In the genomic region with DNA sequence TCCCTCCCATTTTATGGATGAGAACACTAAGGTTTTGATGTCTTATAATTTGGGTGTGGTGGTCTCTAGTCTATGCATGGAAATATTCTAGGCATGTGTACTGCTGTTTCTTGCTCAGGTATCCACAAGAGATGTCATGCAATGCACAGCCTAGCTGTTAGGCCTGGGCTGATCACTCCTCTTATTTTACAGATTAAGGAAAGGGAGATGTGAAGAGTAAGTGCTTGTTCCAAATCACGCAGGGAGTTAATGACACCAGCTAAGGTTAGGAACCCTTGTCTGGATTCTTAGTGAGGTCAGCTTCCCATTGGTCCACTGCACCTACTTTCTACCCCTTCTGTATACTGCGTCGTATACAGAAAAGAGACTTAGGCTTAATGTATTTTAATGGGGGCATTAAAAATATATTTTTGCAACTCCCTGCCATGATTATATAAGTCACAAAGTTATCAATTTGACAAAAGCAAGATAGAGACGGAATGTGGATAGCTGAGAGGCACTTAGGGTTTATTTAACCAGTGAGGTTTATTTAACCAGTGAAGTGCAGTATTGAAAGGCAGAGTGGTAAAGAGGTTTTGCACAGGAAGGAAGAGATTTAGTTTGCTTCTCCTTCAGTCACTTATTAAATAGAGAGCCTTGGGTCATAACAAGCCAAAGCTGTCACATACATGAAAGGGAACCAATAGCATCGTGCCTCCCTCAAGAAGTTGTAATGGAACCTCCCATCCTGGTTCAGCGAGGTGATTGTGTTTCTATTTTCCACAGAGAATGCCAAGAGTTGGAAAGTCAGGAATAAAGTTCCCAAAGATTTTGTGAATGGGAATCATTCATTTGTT, we compare ENCODE assay signal across 1 cellular context.
TF ChIP-seq lines count a peak whose summit lies in the region.

No MANE protein-coding gene starts in this region.

TF ChIP-seq in HepG2, 621 proteins besides CTCF, POLR2A, EP300 and RAD21 (continued from another document):
- peak; percentile 21; the same call in 1 of the 2 replicates for TF ChIP-seq SSRP1 (CRISPR knock-in tag; IDR thresholded peaks at IDR 0.05)
- TF ChIP-seq ZNF878 (CRISPR knock-in tag; IDR thresholded peaks at IDR 0.05) = 0 out of 2 replicates have a peak, but pooled peaks have one; percentile 83
- no peak for TF ChIP-seq FOXA1 (IDR thresholded peaks at IDR 0.05)
- TF ChIP-seq FOXA1 (CRISPR knock-in tag; IDR thresholded peaks at IDR 0.05) = peak; percentile 61
- 0 out of 2 replicates have a peak, but pooled peaks have one; percentile 15 for TF ChIP-seq ZBTB7B (CRISPR knock-in tag; IDR thresholded peaks at IDR 0.05)
- TF ChIP-seq ZNF766 (CRISPR knock-in tag; IDR thresholded peaks at IDR 0.05; ENCODE audit: borderline replicate concordance) = 0 out of 2 replicates have a peak, but pooled peaks have one; percentile 52
- TF ChIP-seq, protein P1, sequence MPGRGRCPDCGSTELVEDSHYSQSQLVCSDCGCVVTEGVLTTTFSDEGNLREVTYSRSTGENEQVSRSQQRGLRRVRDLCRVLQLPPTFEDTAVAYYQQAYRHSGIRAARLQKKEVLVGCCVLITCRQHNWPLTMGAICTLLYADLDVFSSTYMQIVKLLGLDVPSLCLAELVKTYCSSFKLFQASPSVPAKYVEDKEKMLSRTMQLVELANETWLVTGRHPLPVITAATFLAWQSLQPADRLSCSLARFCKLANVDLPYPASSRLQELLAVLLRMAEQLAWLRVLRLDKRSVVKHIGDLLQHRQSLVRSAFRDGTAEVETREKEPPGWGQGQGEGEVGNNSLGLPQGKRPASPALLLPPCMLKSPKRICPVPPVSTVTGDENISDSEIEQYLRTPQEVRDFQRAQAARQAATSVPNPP (CRISPR knock-in tag; IDR thresholded peaks at IDR 0.05) = 0 out of 2 replicates have a peak, but pooled peaks have one; percentile 1
- TF ChIP-seq ZHX2 (IDR thresholded peaks at IDR 0.05; ENCODE audit: low read depth) = no peak
- 0 out of 2 replicates have a peak, but pooled peaks have one; percentile 37 for TF ChIP-seq ZHX2 (CRISPR knock-in tag; IDR thresholded peaks at IDR 0.05; ENCODE audit: borderline replicate concordance)
- peak; percentile 71 for TF ChIP-seq SOX5 (CRISPR knock-in tag; IDR thresholded peaks at IDR 0.05; ENCODE audit: borderline replicate concordance)
- 0 out of 2 replicates have a peak, but pooled peaks have one; percentile 53 for TF ChIP-seq SOX13 (IDR thresholded peaks at IDR 0.05)
- TF ChIP-seq SOX13 (CRISPR knock-in tag; conservative IDR thresholded peaks at IDR 0.05 in 1 of 2, IDR thresholded peaks at IDR 0.05 in 1 of 2) = peak in 1 of 2 experiments; percentile 83; a peak in 1 of 4 replicates
- 0 out of 2 replicates have a peak, but pooled peaks have one; percentile 48 for TF ChIP-seq ZNF430 (CRISPR knock-in tag; IDR thresholded peaks at IDR 0.05)
